8 cellular contexts compared by ENCODE assay signal in genomic region chr9:130461218-130461630, GRCh38. TPM values are rescaled to one million over a fixed set of nuclear protein-coding genes. Genes with fewer than 3 reads are reported as not detected.
DNase-seq lines count a peak whose midpoint lies in the region; ATAC-seq and TF ChIP-seq lines count a peak whose summit lies in the region.

No MANE protein-coding gene starts in this region.

- H3K4me1 Mint-ChIP-seq in neural crest cell = peaks cover 14% of the 10 kb centered on the region

- no peak for ATAC-seq in HG02852 (IDR thresholded peaks at IDR 0.05; ENCODE audit: unreplicated experiment)

- no peaks in the 10 kb centered on the region for H3K9me3 Mint-ChIP-seq in neural crest cell

- H3K4me3 ChIP-seq in epithelial cell of esophagus (ENCODE audit: low read length) = no peak overlapping the region

- no peaks in the 10 kb centered on the region for H3K36me3 Mint-ChIP-seq in neural crest cell (ENCODE audit: low read depth)

- DNase-seq in SHP77 (lab: John Stamatoyannopoulos, UW) (peak; percentile 35 to 50), SHP77 treated with DMSO at 0.1 percent for 48 hours (lab: John Stamatoyannopoulos, UW) (no peak), NCI-H69 (lab: John Stamatoyannopoulos, UW) (peak; percentile 76), epithelial cell of esophagus (ENCODE audit: low read depth) (peak; percentile 27), neural crest cell (ENCODE audit: low read depth, low spot score) (peak; percentile 90), substantia nigra (lab: John Stamatoyannopoulos, UW) (peak in 35 of 49 donors; percentile 6 to 77 (median 33))
- peak; percentile 26 for DNase-seq in activated CD8-positive, alpha-beta memory T cell treated with anti-CD3 and anti-CD28 coated beads, Interleukin-2, amount 50 U/mL, for 24 hours (ENCODE audit: extremely low read depth)

- H3K27ac Mint-ChIP-seq in neural crest cell (ENCODE audit: unreplicated experiment) = no peak overlapping the region

- TF ChIP-seq CTCF in epithelial cell of esophagus (IDR thresholded peaks at IDR 0.05; ENCODE audit: insufficient read depth, low read depth, low read length, missing control alignments) (peak; percentile 76), neural crest cell (conservative IDR thresholded peaks at IDR 0.05) (peak; percentile 96)

- H3K27ac ChIP-seq in substantia nigra (ENCODE audit: low read depth, low read length, poor library complexity, severe bottlenecking) = no peak overlapping the region

- no peak overlapping the region for H3K4me3 Mint-ChIP-seq in neural crest cell

- peaks cover 12% of the 10 kb centered on the region for H3K27me3 Mint-ChIP-seq in neural crest cell (ENCODE audit: low read depth)

RNA-seq across cellular contexts. Expression of gene ASS1, which starts 16.5 kb away (rescaled TPM):
- total RNA-seq in neural crest cell = 4.0 and 4.5 TPM in 2 replicates
